Comparison of ENCODE assay signal across 3 cellular contexts in genomic region chr10:49202266-49202665, GRCh38.
TF ChIP-seq lines count a peak whose summit lies in the region.

No MANE protein-coding gene starts in this region.

TF ChIP-seq in HEK293, 187 proteins besides CTCF, POLR2A, EP300 and RAD21 (continued from another document):
- TF ChIP-seq ZNF513 (tag by site-specific recombination; IDR thresholded peaks at IDR 0.05) (peak; percentile 93), ZNF223 (tag by site-specific recombination; IDR thresholded peaks at IDR 0.05) (no peak)

TF ChIP-seq in H1, 55 proteins besides CTCF, POLR2A, EP300 and RAD21 (continued from another document):
- no peak for TF ChIP-seq CHD7 (IDR thresholded peaks at IDR 0.05; ENCODE audit: insufficient replicate concordance, low read length)
- TF ChIP-seq TAF7 (optimal IDR thresholded peaks at IDR 0.05; ENCODE audit: borderline replicate concordance, low read depth, low read length): no peak
- no peak for TF ChIP-seq ATF3 (IDR thresholded peaks at IDR 0.05; ENCODE audit: insufficient read depth, low read depth, low read length)
- no peak for TF ChIP-seq RFX5 (IDR thresholded peaks at IDR 0.05; ENCODE audit: borderline replicate concordance, low read depth, low read length)
- no peak for TF ChIP-seq BRCA1 (IDR thresholded peaks at IDR 0.05; ENCODE audit: low read depth, low read length)
- TF ChIP-seq FOSL1 (IDR thresholded peaks at IDR 0.05; ENCODE audit: insufficient read depth, low read depth, low read length): no peak
- no peak for TF ChIP-seq PHF8 (conservative IDR thresholded peaks at IDR 0.05; ENCODE audit: low read depth, low read length)
- no peak for TF ChIP-seq SP1 (IDR thresholded peaks at IDR 0.05; ENCODE audit: low read depth, low read length)
- TF ChIP-seq USF2 (IDR thresholded peaks at IDR 0.05; ENCODE audit: low read length): no peak
- no peak for TF ChIP-seq CBX8 (IDR thresholded peaks at IDR 0.05; ENCODE audit: borderline replicate concordance, low read depth, low read length)
- no peak for TF ChIP-seq KDM1A (IDR thresholded peaks at IDR 0.05; ENCODE audit: borderline replicate concordance, low read length)
- TF ChIP-seq NRF1 (IDR thresholded peaks at IDR 0.05; ENCODE audit: low read depth, low read length): no peak
- no peak for TF ChIP-seq SP2 (IDR thresholded peaks at IDR 0.05; ENCODE audit: low read length)
- no peak for TF ChIP-seq JUND (IDR thresholded peaks at IDR 0.05; ENCODE audit: low read length)
- no peak for TF ChIP-seq SP4 (IDR thresholded peaks at IDR 0.05; ENCODE audit: low read length)
- no peak for TF ChIP-seq SRF (IDR thresholded peaks at IDR 0.05; ENCODE audit: low read depth, low read length)

TF ChIP-seq in SK-N-SH treated with all-trans-retinoic acid at 6 μM for 48 hours, 23 proteins besides CTCF, POLR2A, EP300 and RAD21 (continued from another document):
- TF ChIP-seq TSHZ2 (CRISPR knock-in tag; IDR thresholded peaks at IDR 0.05) (no peak), PPARA (CRISPR knock-in tag; IDR thresholded peaks at IDR 0.05; ENCODE audit: borderline replicate concordance) (no peak), ZFP3 (CRISPR knock-in tag; IDR thresholded peaks at IDR 0.05) (no peak)
